In genomic region chr9:33163433-33164137, GRCh38 we compare ENCODE assay signal across 9 cellular contexts. TPM values are rescaled to one million over a fixed set of nuclear protein-coding genes. Genes with fewer than 3 reads are reported as not detected.
DNase-seq lines count a peak whose midpoint lies in the region; ATAC-seq and TF ChIP-seq lines count a peak whose summit lies in the region.
"Had no signal": no experiment of that assay in that cellular context is flagged by ENCODE, and none has a peak within 500 bp of the region (broad histone marks: within the 10 kb centered on the region; RNA-seq: fewer than 3 reads in every experiment).

No MANE protein-coding gene starts in this region.

- peak overlapping the region; percentile 76 for H3K27ac Mint-ChIP-seq in activated T-helper 1 cell treated with anti-CD3 and anti-CD28 coated beads, Interleukin-12 subunit alpha, Interleukin-12 subunit beta, Interleukin-2, Interleukin-4 antibody, amounts not matched to agents 30 ng/mL and 10 ng/mL and 1 ng/mL, durations not matched to agents 14 hours and 24 hours and 36 hours
- H3K27ac Mint-ChIP-seq in stimulated activated naive B cell treated with anti-CD40 and anti-IgM and Interleukin-4, amounts not matched to agents 10 μg/mL and 1 μg/mL and 100 μg/mL, for 72 hours: peak overlapping the region; percentile 97

- peak overlapping the region; percentile 79 for H3K4me3 Mint-ChIP-seq in activated T-helper 1 cell treated with anti-CD3 and anti-CD28 coated beads, Interleukin-12 subunit alpha, Interleukin-12 subunit beta, Interleukin-2, Interleukin-4 antibody, amounts not matched to agents 30 ng/mL and 10 ng/mL and 1 ng/mL, durations not matched to agents 14 hours and 24 hours and 36 hours
- peak overlapping the region; percentile 94 to 95 for H3K4me3 Mint-ChIP-seq in stimulated activated naive B cell treated with anti-CD40 and anti-IgM and Interleukin-4, amounts not matched to agents 10 μg/mL and 1 μg/mL and 100 μg/mL, for 72 hours

- peaks cover 87% of the 10 kb centered on the region for H3K4me1 Mint-ChIP-seq in activated T-helper 1 cell treated with anti-CD3 and anti-CD28 coated beads, Interleukin-12 subunit alpha, Interleukin-12 subunit beta, Interleukin-2, Interleukin-4 antibody, amounts not matched to agents 30 ng/mL and 10 ng/mL and 1 ng/mL, durations not matched to agents 14 hours and 24 hours and 36 hours (ENCODE audit: low read depth)
- peaks cover 64 to 86% of the 10 kb centered on the region in 2 donors for H3K4me1 Mint-ChIP-seq in stimulated activated naive B cell treated with anti-CD40 and anti-IgM and Interleukin-4, amounts not matched to agents 10 μg/mL and 1 μg/mL and 100 μg/mL, for 72 hours

- H3K27me3 Mint-ChIP-seq in activated T-helper 1 cell treated with anti-CD3 and anti-CD28 coated beads, Interleukin-12 subunit alpha, Interleukin-12 subunit beta, Interleukin-2, Interleukin-4 antibody, amounts not matched to agents 30 ng/mL and 10 ng/mL and 1 ng/mL, durations not matched to agents 14 hours and 24 hours and 36 hours (ENCODE audit: insufficient read depth): no peaks in the 10 kb centered on the region
- no peaks in the 10 kb centered on the region for H3K27me3 Mint-ChIP-seq in stimulated activated naive B cell treated with anti-CD40 and anti-IgM and Interleukin-4, amounts not matched to agents 10 μg/mL and 1 μg/mL and 100 μg/mL, for 72 hours

- peaks cover 24% of the 10 kb centered on the region for H3K36me3 Mint-ChIP-seq in activated T-helper 1 cell treated with anti-CD3 and anti-CD28 coated beads, Interleukin-12 subunit alpha, Interleukin-12 subunit beta, Interleukin-2, Interleukin-4 antibody, amounts not matched to agents 30 ng/mL and 10 ng/mL and 1 ng/mL, durations not matched to agents 14 hours and 24 hours and 36 hours (ENCODE audit: low read depth)
- peaks cover 22 to 24% of the 10 kb centered on the region in 2 donors for H3K36me3 Mint-ChIP-seq in stimulated activated naive B cell treated with anti-CD40 and anti-IgM and Interleukin-4, amounts not matched to agents 10 μg/mL and 1 μg/mL and 100 μg/mL, for 72 hours

- H3K27me3 ChIP-seq in layer of hippocampus (ENCODE audit: control insufficient read depth, insufficient read depth, low read length): no peaks in the 10 kb centered on the region

- H3K27ac ChIP-seq in layer of hippocampus (ENCODE audit: low read depth, low read length): peak overlapping the region; percentile 46

- ATAC-seq in stimulated activated naive B cell treated with anti-CD40 and anti-IgM and Interleukin-4, amounts not matched to agents 10 μg/mL and 1 μg/mL and 100 μg/mL, for 72 hours (replicated peaks): no peak
- no peak for ATAC-seq in GM18505 (IDR thresholded peaks at IDR 0.05; ENCODE audit: unreplicated experiment)

- TF ChIP-seq POLR2A in GM18505 (IDR thresholded peaks at IDR 0.05; ENCODE audit: borderline replicate concordance, extremely low read depth, insufficient read depth, insufficient read length): no peak

- H3K9me3 Mint-ChIP-seq in activated T-helper 1 cell treated with anti-CD3 and anti-CD28 coated beads, Interleukin-12 subunit alpha, Interleukin-12 subunit beta, Interleukin-2, Interleukin-4 antibody, amounts not matched to agents 30 ng/mL and 10 ng/mL and 1 ng/mL, durations not matched to agents 14 hours and 24 hours and 36 hours: no peaks in the 10 kb centered on the region
- H3K9me3 Mint-ChIP-seq in stimulated activated naive B cell treated with anti-CD40 and anti-IgM and Interleukin-4, amounts not matched to agents 10 μg/mL and 1 μg/mL and 100 μg/mL, for 72 hours: no peaks in the 10 kb centered on the region

- peak; percentile 21 for DNase-seq in NCI-H510A treated with DMSO at 0.1 percent for 48 hours (lab: John Stamatoyannopoulos, UW)
- no peak for DNase-seq in NCI-H510A (lab: John Stamatoyannopoulos, UW)
- no peak for DNase-seq in activated T-helper 1 cell treated with anti-CD3 and anti-CD28 coated beads, Interleukin-12 subunit alpha, Interleukin-12 subunit beta, Interleukin-2, Interleukin-4 antibody, amounts not matched to agents 30 ng/mL and 10 ng/mL and 1 ng/mL, durations not matched to agents 14 hours and 24 hours and 36 hours (ENCODE audit: low spot score)
- no peak for DNase-seq in stimulated activated naive B cell treated with anti-CD40 and anti-IgM and Interleukin-4, amounts not matched to agents 10 μg/mL and 1 μg/mL and 100 μg/mL, for 72 hours
- no peak for DNase-seq in GOT3 (lab: John Stamatoyannopoulos, UW)
- no peak for DNase-seq in posterior vena cava (ENCODE audit: low spot score)
- DNase-seq: ACHN had no signal

- intact Hi-C loops in activated T-helper 1 cell treated with anti-CD3 and anti-CD28 coated beads, Interleukin-12 subunit alpha, Interleukin-12 subunit beta, Interleukin-2, Interleukin-4 antibody, amounts not matched to agents 30 ng/mL and 10 ng/mL and 1 ng/mL, durations not matched to agents 14 hours and 24 hours and 36 hours (cut with micrococcal nuclease): no loop called here
- intact Hi-C loops in posterior vena cava (cut with DNase I): loop anchor here in 1 of 2 donors (5.0 to 10.0 kb wide), 2 partner anchors 36 to 59 kb away; no protein-coding TSS in a partner anchor

RNA-seq across cellular contexts. Expression of gene B4GALT1, which starts 3.6 kb away (rescaled TPM):
- 64.4 and 66.5 TPM in 2 replicates for total RNA-seq in activated T-helper 1 cell treated with anti-CD3 and anti-CD28 coated beads, Interleukin-12 subunit alpha, Interleukin-12 subunit beta, Interleukin-2, Interleukin-4 antibody, amounts not matched to agents 30 ng/mL and 10 ng/mL and 1 ng/mL, durations not matched to agents 14 hours and 24 hours and 36 hours
- total RNA-seq in posterior vena cava: 100 to 1,000 TPM in 1 of 2 donors, 10 to 100 TPM in 1; 76.8 to 107 TPM
